In genomic region chr17:68290955-68291835, GRCh38 we compare ENCODE assay signal across 8 cellular contexts. TPM values are rescaled to one million over a fixed set of nuclear protein-coding genes. Genes with fewer than 3 reads are reported as not detected.
DNase-seq lines count a peak whose midpoint lies in the region; ATAC-seq and TF ChIP-seq lines count a peak whose summit lies in the region.

Gene ARSG, plus strand, starts transcription at chr17:68291495. Its CDS starts 15,999 bp downstream, at chr17:68307494.
A gene with protein sequence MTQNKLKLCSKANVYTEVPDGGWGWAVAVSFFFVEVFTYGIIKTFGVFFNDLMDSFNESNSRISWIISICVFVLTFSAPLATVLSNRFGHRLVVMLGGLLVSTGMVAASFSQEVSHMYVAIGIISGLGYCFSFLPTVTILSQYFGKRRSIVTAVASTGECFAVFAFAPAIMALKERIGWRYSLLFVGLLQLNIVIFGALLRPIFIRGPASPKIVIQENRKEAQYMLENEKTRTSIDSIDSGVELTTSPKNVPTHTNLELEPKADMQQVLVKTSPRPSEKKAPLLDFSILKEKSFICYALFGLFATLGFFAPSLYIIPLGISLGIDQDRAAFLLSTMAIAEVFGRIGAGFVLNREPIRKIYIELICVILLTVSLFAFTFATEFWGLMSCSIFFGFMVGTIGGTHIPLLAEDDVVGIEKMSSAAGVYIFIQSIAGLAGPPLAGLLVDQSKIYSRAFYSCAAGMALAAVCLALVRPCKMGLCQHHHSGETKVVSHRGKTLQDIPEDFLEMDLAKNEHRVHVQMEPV (minus strand): TSS chr17:68291127. CDS start chr17:68278320, 12,807 bp downstream.

- no peak for TF ChIP-seq CTCF in lower lobe of right lung (IDR thresholded peaks at IDR 0.05)

- DNase-seq in A172 (ENCODE audit: low spot score) (peak; percentile 49), NCI-H226 (peak; percentile 60), dermis blood vessel endothelial cell (peak; percentile 86), lower lobe of right lung (peak; percentile 88)
- peak; percentile 79 for DNase-seq in activated CD4-positive, alpha-beta T cell treated with anti-CD3 and anti-CD28 coated beads, Interleukin-2, amount 50 U/mL, for 1 hour
- DNase-seq in stimulated activated CD4-positive, alpha-beta T cell treated with anti-CD3 and anti-CD28 coated beads, TNF-alpha, amount 100 ng/mL, for 24 hours (ENCODE audit: low read depth in 3 of 3) = peak; percentile 65 to 78 (median 66)

- H3K27me3 ChIP-seq in lower lobe of right lung (ENCODE audit: low read depth) = peaks cover 48% of the 10 kb centered on the region

- H3K9me3 ChIP-seq in lower lobe of right lung = no peaks in the 10 kb centered on the region

- peak within 1 kb of the TSS; percentile 92 for H3K27ac ChIP-seq in lower lobe of right lung

- ATAC-seq in GM18861 (IDR thresholded peaks at IDR 0.05; ENCODE audit: unreplicated experiment) = peak; percentile 44
- peak; percentile 38 for ATAC-seq in HG03066 (IDR thresholded peaks at IDR 0.05; ENCODE audit: low read depth, unreplicated experiment)
- ATAC-seq in lower lobe of right lung = peak; percentile 80 to 84

- peaks cover 23% of the 10 kb centered on the region for H3K4me1 ChIP-seq in lower lobe of right lung

- peak within 1 kb of the TSS; percentile 63 for H3K4me3 ChIP-seq in lower lobe of right lung

- intact Hi-C loops in lower lobe of right lung (cut with DNase I) = no loop called here

- no peaks in the 10 kb centered on the region for H3K36me3 ChIP-seq in lower lobe of right lung

RNA-seq across cellular contexts. Expression of gene ARSG, which starts in this region (rescaled TPM):
- 0.77 and 5.6 TPM in 2 replicates for total RNA-seq in A172 (2014; rRNA removed; shearing (Covaris generic))
- 3.7 and 5.1 TPM in 2 replicates for total RNA-seq in dermis blood vessel endothelial cell
- total RNA-seq in lower lobe of right lung = 4.2 TPM

RNA-seq across cellular contexts. Expression of the second gene that starts in this region (rescaled TPM):
- total RNA-seq in A172 (2014; rRNA removed; shearing (Covaris generic)) = 0.48 and 5.3 TPM in 2 replicates
- total RNA-seq in dermis blood vessel endothelial cell (1.5 TPM in 2 replicates), lower lobe of right lung (7.5 TPM)

Comparison
In these comparisons a context has a peak if more than half of its experiments do, and no peak if none do; other contexts are left out.
1. Peak in every context shown above with its lines: DNase-seq, ATAC-seq, H3K4me3 ChIP-seq and H3K27ac ChIP-seq.